32 cellular contexts compared by ENCODE assay signal in the genomic region with DNA sequence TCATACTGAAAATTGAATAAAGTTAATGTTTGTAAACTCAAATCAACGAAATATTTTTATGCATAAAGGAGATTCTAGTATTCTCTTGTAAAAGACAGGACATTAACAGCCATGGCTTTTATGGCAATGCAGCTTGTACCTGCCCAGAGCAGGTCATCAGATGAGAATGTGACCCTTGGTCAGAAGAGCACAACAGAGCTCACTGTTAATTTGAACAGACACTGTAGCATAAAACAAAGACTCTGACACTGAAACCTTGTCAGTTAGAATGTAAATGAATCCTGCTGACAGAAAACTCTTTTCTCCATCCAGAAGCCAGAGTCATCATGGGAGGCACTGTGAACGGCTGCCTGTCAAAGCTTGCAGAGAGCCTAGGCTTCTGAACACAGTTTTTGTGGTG.
"Had no signal": no experiment of that assay in that cellular context is flagged by ENCODE, and none has a peak within 500 bp of the region (broad histone marks: within the 10 kb centered on the region; RNA-seq: fewer than 3 reads in every experiment).

No MANE protein-coding gene starts in this region.

- H3K4me3 Mint-ChIP-seq: effector memory CD8-positive, alpha-beta T cell; immature natural killer cell; mesothelial cell of epicardium; naive B cell; natural killer cell treated with Interleukin-12 subunit alpha and Interleukin-12 subunit beta and Interleukin-15 and Interleukin-18, amount 100 ng/mL, for 72 hours; neural crest cell; stimulated activated effector memory CD8-positive, alpha-beta T cell treated with anti-CD3 and anti-CD28 coated beads, Interleukin-12 subunit alpha, Interleukin-12 subunit beta, amount 100 ng/mL, for 72 hours had no signal

- H3K9ac ChIP-seq: parathyroid adenoma had no signal

- H3K36me3 Mint-ChIP-seq: immature natural killer cell; mesothelial cell of epicardium; naive B cell; stimulated activated effector memory CD8-positive, alpha-beta T cell treated with anti-CD3 and anti-CD28 coated beads, Interleukin-12 subunit alpha, Interleukin-12 subunit beta, amount 100 ng/mL, for 72 hours had no signal

- H3K27me3 ChIP-seq: esophagus squamous epithelium, heart right ventricle, sigmoid colon, tibial nerve, upper lobe of right lung, uterus had no signal

- H3K36me3 ChIP-seq: esophagus squamous epithelium, heart right ventricle, prostate gland, sigmoid colon, thoracic aorta, tibial nerve, upper lobe of right lung, uterus had no signal

- DNase-seq: cortex of kidney; effector memory CD8-positive, alpha-beta T cell; erythroblast; esophagus squamous epithelium; foreskin melanocyte; glutamatergic neuron; heart right ventricle; hypothalamus; immature natural killer cell; islet precursor cell; kidney glomerular epithelial cell; mesenchymal stem cell; mucosa of descending colon; naive B cell; right cardiac atrium; sigmoid colon; stimulated activated CD4-positive, alpha-beta T cell treated with anti-CD3 and anti-CD28 coated beads, Interleukin-2, amount 100 ng/mL, for 24 hours; stimulated activated CD4-positive, alpha-beta T cell treated with anti-CD3 and anti-CD28 coated beads, Interleukin-4, amount 100 ng/mL, for 24 hours; stimulated activated naive CD8-positive, alpha-beta T cell treated with anti-CD3 and anti-CD28 coated beads, Interleukin-15, Interleukin-2, amounts not matched to agents 100 U/mL and 50 U/mL, for 24 hours; substantia nigra; upper lobe of right lung; uterus had no signal

- H2AFZ ChIP-seq: parathyroid adenoma had no signal

- H3K9me3 Mint-ChIP-seq: effector memory CD8-positive, alpha-beta T cell; natural killer cell treated with Interleukin-12 subunit alpha and Interleukin-12 subunit beta and Interleukin-15 and Interleukin-18, amount 100 ng/mL, for 72 hours had no signal

- H3K4me1 Mint-ChIP-seq: immature natural killer cell, mesothelial cell of epicardium, naive B cell had no signal

- H3K4me3 ChIP-seq: esophagus squamous epithelium, heart right ventricle, lung, mucosa of descending colon, prostate gland, sigmoid colon, thoracic aorta, tibial nerve, upper lobe of right lung, uterus had no signal

- H3K27ac Mint-ChIP-seq: effector memory CD8-positive, alpha-beta T cell; immature natural killer cell; mesothelial cell of epicardium; naive B cell; natural killer cell treated with Interleukin-12 subunit alpha and Interleukin-12 subunit beta and Interleukin-15 and Interleukin-18, amount 100 ng/mL, for 72 hours; stimulated activated effector memory CD8-positive, alpha-beta T cell treated with anti-CD3 and anti-CD28 coated beads, Interleukin-12 subunit alpha, Interleukin-12 subunit beta, amount 100 ng/mL, for 72 hours had no signal

- H3K27ac ChIP-seq: esophagus squamous epithelium, heart right ventricle, parathyroid adenoma, prostate gland, sigmoid colon, thoracic aorta, tibial nerve, upper lobe of right lung, uterus had no signal

- H3K4me1 ChIP-seq: esophagus squamous epithelium, heart right ventricle, parathyroid adenoma, prostate gland, sigmoid colon, upper lobe of right lung, uterus had no signal

- H3K79me2 ChIP-seq: parathyroid adenoma had no signal

- ATAC-seq: effector memory CD8-positive, alpha-beta T cell; heart right ventricle; left lobe of liver; mucosa of descending colon; natural killer cell treated with Interleukin-12 subunit alpha and Interleukin-12 subunit beta and Interleukin-15 and Interleukin-18, amount 100 ng/mL, for 72 hours; right cardiac atrium; stimulated activated effector memory CD8-positive, alpha-beta T cell treated with anti-CD3 and anti-CD28 coated beads, Interleukin-12 subunit alpha, Interleukin-12 subunit beta, amount 100 ng/mL, for 72 hours; stimulated activated naive CD8-positive, alpha-beta T cell treated with anti-CD3 and anti-CD28 coated beads, Interleukin-15, Interleukin-2, amounts not matched to agents 100 U/mL and 50 U/mL, for 24 hours; upper lobe of right lung had no signal

- H3K9me3 ChIP-seq: esophagus squamous epithelium, mucosa of descending colon, prostate gland, sigmoid colon, thoracic aorta, tibial nerve, upper lobe of right lung, uterus had no signal
